In the genomic region with DNA sequence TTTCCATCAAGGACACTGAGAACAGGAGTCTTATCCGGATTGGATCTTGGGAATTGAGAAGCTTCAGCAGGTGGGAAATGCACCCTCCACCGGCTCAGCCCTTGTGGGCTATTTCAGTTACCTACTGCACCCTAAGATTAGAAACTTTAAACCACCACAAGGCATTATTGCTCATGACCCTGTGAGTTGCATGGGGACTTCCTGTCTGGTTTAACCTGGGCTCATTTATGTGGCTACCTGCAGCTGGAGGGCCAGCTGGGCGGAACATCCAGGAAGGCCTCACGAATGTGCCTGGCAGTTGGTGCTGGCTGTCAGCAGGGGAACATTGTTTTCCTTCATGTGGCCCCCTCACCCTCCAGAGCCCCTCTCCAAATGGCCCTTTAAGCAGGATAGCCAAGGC, we compare ENCODE assay signal across 31 cellular contexts.
"Had no signal": no experiment of that assay in that cellular context is flagged by ENCODE, and none has a peak within 500 bp of the region (broad histone marks: within the 10 kb centered on the region; RNA-seq: fewer than 3 reads in every experiment).

No MANE protein-coding gene starts in this region.

- H3K4me2 ChIP-seq: smooth muscle cell had no signal

- H3K9me3 Mint-ChIP-seq: natural killer cell treated with Interleukin-12 subunit alpha and Interleukin-12 subunit beta and Interleukin-15 and Interleukin-18, amount 100 ng/mL, for 72 hours; stimulated activated memory B cell treated with anti-CD40 and anti-IgM and Interleukin-4, amounts not matched to agents 10 μg/mL and 1 μg/mL and 100 μg/mL, for 72 hours; stimulated activated naive CD8-positive, alpha-beta T cell treated with anti-CD3 and anti-CD28 coated beads, Interleukin-15, amount 100 ng/mL, for 72 hours had no signal

- ATAC-seq: body of pancreas; gastrocnemius medialis; mucosa of descending colon; natural killer cell treated with Interleukin-12 subunit alpha and Interleukin-12 subunit beta and Interleukin-15 and Interleukin-18, amount 100 ng/mL, for 72 hours; stimulated activated memory B cell treated with anti-CD40 and anti-IgM and Interleukin-4, amounts not matched to agents 10 μg/mL and 1 μg/mL and 100 μg/mL, for 72 hours; stimulated activated naive CD8-positive, alpha-beta T cell treated with anti-CD3 and anti-CD28 coated beads, Interleukin-15, amount 100 ng/mL, for 72 hours had no signal

- H3K36me3 ChIP-seq: gastrocnemius medialis, left ventricle myocardium inferior, right atrium auricular region, thyroid gland, upper lobe of left lung, vagina had no signal

- H3K27me3 ChIP-seq: body of pancreas, dorsolateral prefrontal cortex, gastrocnemius medialis, right atrium auricular region, thyroid gland, upper lobe of left lung, vagina had no signal

- H3K27ac Mint-ChIP-seq: activated naive CD8-positive, alpha-beta T cell; natural killer cell treated with Interleukin-12 subunit alpha and Interleukin-12 subunit beta and Interleukin-15 and Interleukin-18, amount 100 ng/mL, for 72 hours; stimulated activated memory B cell treated with anti-CD40 and anti-IgM and Interleukin-4, amounts not matched to agents 10 μg/mL and 1 μg/mL and 100 μg/mL, for 72 hours; stimulated activated naive CD8-positive, alpha-beta T cell treated with anti-CD3 and anti-CD28 coated beads, Interleukin-15, amount 100 ng/mL, for 72 hours had no signal

- H3K36me3 Mint-ChIP-seq: activated naive CD8-positive, alpha-beta T cell; natural killer cell treated with Interleukin-12 subunit alpha and Interleukin-12 subunit beta and Interleukin-15 and Interleukin-18, amount 100 ng/mL, for 72 hours; stimulated activated memory B cell treated with anti-CD40 and anti-IgM and Interleukin-4, amounts not matched to agents 10 μg/mL and 1 μg/mL and 100 μg/mL, for 72 hours had no signal

- H3K4me3 Mint-ChIP-seq: activated naive CD8-positive, alpha-beta T cell; natural killer cell treated with Interleukin-12 subunit alpha and Interleukin-12 subunit beta and Interleukin-15 and Interleukin-18, amount 100 ng/mL, for 72 hours; stimulated activated memory B cell treated with anti-CD40 and anti-IgM and Interleukin-4, amounts not matched to agents 10 μg/mL and 1 μg/mL and 100 μg/mL, for 72 hours; stimulated activated naive CD8-positive, alpha-beta T cell treated with anti-CD3 and anti-CD28 coated beads, Interleukin-15, amount 100 ng/mL, for 72 hours had no signal

- H3K4me3 ChIP-seq: body of pancreas, coronary artery, dorsolateral prefrontal cortex, gastrocnemius medialis, left ventricle myocardium inferior, lung, mucosa of descending colon, right atrium auricular region, smooth muscle cell, thyroid gland, upper lobe of left lung, vagina had no signal

- H3K27ac ChIP-seq: body of pancreas, coronary artery, dorsolateral prefrontal cortex, gastrocnemius medialis, left ventricle myocardium inferior, right atrium auricular region, thyroid gland, upper lobe of left lung, vagina, VCaP had no signal

- H3K9me3 ChIP-seq: body of pancreas, gastrocnemius medialis, left ventricle myocardium inferior, mucosa of descending colon, right atrium auricular region, thyroid gland, upper lobe of left lung, vagina had no signal

- H3K4me1 ChIP-seq: body of pancreas, gastrocnemius medialis, upper lobe of left lung had no signal

- H3K27me3 Mint-ChIP-seq: stimulated activated memory B cell treated with anti-CD40 and anti-IgM and Interleukin-4, amounts not matched to agents 10 μg/mL and 1 μg/mL and 100 μg/mL, for 72 hours; stimulated activated naive CD8-positive, alpha-beta T cell treated with anti-CD3 and anti-CD28 coated beads, Interleukin-15, amount 100 ng/mL, for 72 hours had no signal

- DNase-seq: activated CD4-positive, alpha-beta T cell treated with anti-CD3 and anti-CD28 coated beads for 4 hours; activated CD4-positive, alpha-beta T cell treated with anti-CD3 and anti-CD28 coated beads, Interleukin-2, amount 50 U/mL, for 4 hours; activated effector memory CD4-positive, alpha-beta T cell treated with Interleukin-2 at 50 U/mL for 16 hours; activated naive CD4-positive, alpha-beta T cell treated with Interleukin-2 at 50 U/mL for 16 hours; activated T-cell treated with anti-CD3 and anti-CD28 coated beads for 4 hours; aorta; body of pancreas; cerebellar nuclear complex; dorsolateral prefrontal cortex; effector memory CD4-positive, alpha-beta T cell; erythroblast; gastrocnemius medialis; glutamatergic neuron; left ventricle myocardium inferior; mucosa of descending colon; stimulated activated CD4-positive, alpha-beta T cell treated with anti-CD3 and anti-CD28 coated beads, Interleukin-1b, Interleukin-23, amount 100 ng/mL, for 48 hours; stimulated activated CD4-positive, alpha-beta T cell treated with anti-CD3 and anti-CD28 coated beads, Interleukin-4, amount 100 ng/mL, for 4 hours; stimulated activated CD8-positive, alpha-beta memory T cell treated with anti-CD3 and anti-CD28 coated beads, Interleukin-4, amount 100 ng/mL, for 48 hours; substantia nigra; thyroid gland; upper lobe of left lung had no signal
